27 cellular contexts compared by ENCODE assay signal in genomic region chr13:94972262-94972661, GRCh38.
DNase-seq lines count a peak whose midpoint lies in the region; ATAC-seq, FAIRE-seq and TF ChIP-seq lines count a peak whose summit lies in the region.
"Had no signal": no experiment of that assay in that cellular context is flagged by ENCODE, and none has a peak within 500 bp of the region (broad histone marks: within the 10 kb centered on the region; RNA-seq: fewer than 3 reads in every experiment).

No MANE protein-coding gene starts in this region.

- H3K9me3 Mint-ChIP-seq in GM23338, result peaks cover 5% of the 10 kb centered on the region; the same call in 2 of the 3 replicates

- peak; percentile 42 for FAIRE-seq in GM19239 (lab: Jason Lieb, UNC)
- no peak for FAIRE-seq in K562 (lab: Jason Lieb, UNC)
- FAIRE-seq: A204.1, GM12878, GM12892, GM18507 had no signal

- CTCF ChIA-PET in K562 (lab: Yijun Ruan, JAX; ENCODE audit: low intra/inter-chr PET ratio), result no interaction called here

- H3K9ac ChIP-seq in K562 (ENCODE audit: insufficient read depth in 1 of 2, low read depth in 2 of 2, low read length in 2 of 2), result no peak overlapping the region
- H3K9ac ChIP-seq: BLaER1 had no signal

- peaks cover 45% of the 10 kb centered on the region for H3K4me1 ChIP-seq in GM23338 (ENCODE audit: insufficient read depth)
- peaks cover 0 to 13% of the 10 kb centered on the region in 2 experiments; a peak in 2 of 5 replicates for H3K4me1 ChIP-seq in K562 (replicated peaks in 1 of 2; ENCODE audit: control insufficient read depth in 2 of 2, insufficient read depth in 2 of 2, low read length in 2 of 2)
- H3K4me1 ChIP-seq: BE2C, BLaER1 had no signal

- H2AFZ ChIP-seq in GM23338, result no peak overlapping the region
- H2AFZ ChIP-seq in K562 (ENCODE audit: low read depth, low read length), result no peak overlapping the region

- H3K4me1 Mint-ChIP-seq in GM23338, result peaks cover 30% of the 10 kb centered on the region

- H4K20me1 ChIP-seq in GM23338 (replicated peaks; ENCODE audit: insufficient read depth) (no peaks in the 10 kb centered on the region), K562 (replicated peaks; ENCODE audit: control insufficient read depth, insufficient read depth, low read length) (no peaks in the 10 kb centered on the region)
- H4K20me1 ChIP-seq: BLaER1 had no signal

- H3K9me3 ChIP-seq in K562 (replicated peaks; ENCODE audit: control insufficient read depth, insufficient read depth, low read depth, low read length), result no peaks in the 10 kb centered on the region
- H3K9me3 ChIP-seq: BE2C had no signal

- H3K27me3 ChIP-seq in GM23338 (ENCODE audit: insufficient read depth), result peaks cover 11% of the 10 kb centered on the region
- H3K27me3 ChIP-seq in K562 (ENCODE audit: control insufficient read depth in 2 of 2, insufficient read depth in 2 of 2, low read length in 2 of 2), result peaks cover 0 to 13% of the 10 kb centered on the region in 2 experiments; a peak in 3 of 5 replicates
- peaks cover 10% of the 10 kb centered on the region for H3K27me3 ChIP-seq in brain microvascular endothelial cell (replicated peaks)

- no peak overlapping the region for H3K4me3 ChIP-seq in GM23338
- no peak overlapping the region for H3K4me3 ChIP-seq in K562
- no peak overlapping the region for H3K4me3 ChIP-seq in brain microvascular endothelial cell (ENCODE audit: low read depth, low read length)
- H3K4me3 ChIP-seq: BLaER1, GM12878 had no signal

- POLR2A ChIA-PET in K562 (lab: Yijun Ruan, JAX), result interaction anchor here (0.9 kb wide), 1 partner anchor 12 kb away, joined by 3 read pairs; no protein-coding TSS in a partner anchor

- in situ Hi-C loops in K562 (cut with MboI) (no loop called here), brain microvascular endothelial cell (cut with HindIII; ENCODE audit: low pct_ligation_motif_present, low sequenced_read_pairs) (no loop called here)

- H3F3A ChIP-seq in GM23338 (replicated peaks; ENCODE audit: low read depth), result peaks cover 6% of the 10 kb centered on the region; the same call in 1 of the 2 replicates

- no peak overlapping the region for H3K4me3 Mint-ChIP-seq in GM23338
- H3K4me3 Mint-ChIP-seq: CD4-positive, alpha-beta memory T cell; CD4-positive, CD25-positive, alpha-beta regulatory T cell; CD8-positive, alpha-beta memory T cell had no signal

- TF ChIP-seq POLR2A in K562 (conservative IDR thresholded peaks at IDR 0.05), result no peak

- 0% methylated on average over 4 of the region's 4 CpGs for WGBS in K562 (ENCODE audit: insufficient coverage, low coverage, missing lambda C conversion rate)

- ATAC-seq in GM23338, result no peak
- ATAC-seq in K562, result no peak
- no peak for ATAC-seq in HG03342 (IDR thresholded peaks at IDR 0.05; ENCODE audit: unreplicated experiment)
- ATAC-seq: GM12878 had no signal

- peaks cover 8% of the 10 kb centered on the region for H3K27me3 Mint-ChIP-seq in GM23338 (ENCODE audit: insufficient read depth, low read depth, poor library complexity)

- TF ChIP-seq RAD21 in K562 (CRISPR knock-in tag; conservative IDR thresholded peaks at IDR 0.05 in 1 of 2, IDR thresholded peaks at IDR 0.05 in 1 of 2), result no peak

- peaks cover 4% of the 10 kb centered on the region; the same call in 1 of the 3 replicates for H3K36me3 Mint-ChIP-seq in GM23338 (ENCODE audit: low read depth)
- H3K36me3 Mint-ChIP-seq: CD4-positive, alpha-beta memory T cell; CD4-positive, CD25-positive, alpha-beta regulatory T cell; CD8-positive, alpha-beta memory T cell had no signal

- no peaks in the 10 kb centered on the region for H3K36me3 ChIP-seq in GM23338 (ENCODE audit: insufficient read depth)
- H3K36me3 ChIP-seq in K562 (ENCODE audit: control insufficient read depth, insufficient read depth, low read length), result no peaks in the 10 kb centered on the region
- H3K36me3 ChIP-seq in brain microvascular endothelial cell (replicated peaks), result no peaks in the 10 kb centered on the region
- H3K36me3 ChIP-seq: BE2C, BLaER1 had no signal

- no peak for TF ChIP-seq CTCF in GM23338 (conservative IDR thresholded peaks at IDR 0.05; ENCODE audit: low read depth in 2 of 2)
- no peak for TF ChIP-seq CTCF in K562 (IDR thresholded peaks at IDR 0.05 in 2 of 3, conservative IDR thresholded peaks at IDR 0.05 in 1 of 3; ENCODE audit: insufficient read depth in 2 of 3, low read depth in 1 of 3, low read length in 3 of 3)
- no peak for TF ChIP-seq CTCF in brain microvascular endothelial cell (IDR thresholded peaks at IDR 0.05; ENCODE audit: low read depth, low read length, missing control alignments)

- DNase-seq in GM19239 (ENCODE audit: insufficient read length, low spot score) (no peak), GM23338 (ENCODE audit: low spot score) (no peak), K562 (ENCODE audit: extremely low read depth in 1 of 4, low spot score in 3 of 4) (no peak), NCI-H1105 treated with DMSO at 0.1 percent for 48 hours (lab: John Stamatoyannopoulos, UW) (no peak), brain microvascular endothelial cell (no peak)
- DNase-seq: 8988T; ACHN; BE2C; C1 segment of cervical spinal cord; CD4-positive, alpha-beta memory T cell; CD4-positive, CD25-positive, alpha-beta regulatory T cell; CD8-positive, alpha-beta memory T cell; COR-L47; DMS 273 treated with DMSO at 0.1 percent for 48 hours; DMS153; DMS53; DMS79; DND-41; EL; GDM1 had no signal

- TF ChIP-seq EP300 in K562 (IDR thresholded peaks at IDR 0.05; ENCODE audit: low read length), result no peak

- no peak overlapping the region for H3K27ac Mint-ChIP-seq in GM23338
- H3K27ac Mint-ChIP-seq: CD14-positive monocyte; CD4-positive, alpha-beta memory T cell; CD4-positive, CD25-positive, alpha-beta regulatory T cell; CD8-positive, alpha-beta memory T cell had no signal

- H3K27ac ChIP-seq in GM23338 (ENCODE audit: low read depth) (no peak overlapping the region), K562 (ENCODE audit: extremely low read depth, low read depth, low read length) (no peak overlapping the region), brain microvascular endothelial cell (no peak overlapping the region)
- H3K27ac ChIP-seq: BLaER1 had no signal

- no peaks in the 10 kb centered on the region for H3K9me1 ChIP-seq in K562 (ENCODE audit: control insufficient read depth, insufficient read depth, low read length)

- intact Hi-C loops in K562 (cut with micrococcal nuclease), result no loop called here

- H3K4me2 ChIP-seq in GM23338 (no peak overlapping the region), K562 (ENCODE audit: insufficient read depth, low read length) (no peak overlapping the region)
- H3K4me2 ChIP-seq: BLaER1 had no signal

- H3K9me2 ChIP-seq in GM23338 (ENCODE audit: insufficient read depth), result no peaks in the 10 kb centered on the region

- BruUV-seq in K562 (replicated peaks; lab: Mats Ljungman, UMichigan), result no TSS peak

- H3K79me2 ChIP-seq in GM23338 (replicated peaks; ENCODE audit: insufficient read depth), result no peaks in the 10 kb centered on the region
- no peaks in the 10 kb centered on the region for H3K79me2 ChIP-seq in K562 (ENCODE audit: control insufficient read depth, insufficient read depth, low read length)

TF ChIP-seq in GM23338, 12 proteins besides CTCF, POLR2A, EP300 and RAD21 (continues in another document):
- TF ChIP-seq, protein P1, sequence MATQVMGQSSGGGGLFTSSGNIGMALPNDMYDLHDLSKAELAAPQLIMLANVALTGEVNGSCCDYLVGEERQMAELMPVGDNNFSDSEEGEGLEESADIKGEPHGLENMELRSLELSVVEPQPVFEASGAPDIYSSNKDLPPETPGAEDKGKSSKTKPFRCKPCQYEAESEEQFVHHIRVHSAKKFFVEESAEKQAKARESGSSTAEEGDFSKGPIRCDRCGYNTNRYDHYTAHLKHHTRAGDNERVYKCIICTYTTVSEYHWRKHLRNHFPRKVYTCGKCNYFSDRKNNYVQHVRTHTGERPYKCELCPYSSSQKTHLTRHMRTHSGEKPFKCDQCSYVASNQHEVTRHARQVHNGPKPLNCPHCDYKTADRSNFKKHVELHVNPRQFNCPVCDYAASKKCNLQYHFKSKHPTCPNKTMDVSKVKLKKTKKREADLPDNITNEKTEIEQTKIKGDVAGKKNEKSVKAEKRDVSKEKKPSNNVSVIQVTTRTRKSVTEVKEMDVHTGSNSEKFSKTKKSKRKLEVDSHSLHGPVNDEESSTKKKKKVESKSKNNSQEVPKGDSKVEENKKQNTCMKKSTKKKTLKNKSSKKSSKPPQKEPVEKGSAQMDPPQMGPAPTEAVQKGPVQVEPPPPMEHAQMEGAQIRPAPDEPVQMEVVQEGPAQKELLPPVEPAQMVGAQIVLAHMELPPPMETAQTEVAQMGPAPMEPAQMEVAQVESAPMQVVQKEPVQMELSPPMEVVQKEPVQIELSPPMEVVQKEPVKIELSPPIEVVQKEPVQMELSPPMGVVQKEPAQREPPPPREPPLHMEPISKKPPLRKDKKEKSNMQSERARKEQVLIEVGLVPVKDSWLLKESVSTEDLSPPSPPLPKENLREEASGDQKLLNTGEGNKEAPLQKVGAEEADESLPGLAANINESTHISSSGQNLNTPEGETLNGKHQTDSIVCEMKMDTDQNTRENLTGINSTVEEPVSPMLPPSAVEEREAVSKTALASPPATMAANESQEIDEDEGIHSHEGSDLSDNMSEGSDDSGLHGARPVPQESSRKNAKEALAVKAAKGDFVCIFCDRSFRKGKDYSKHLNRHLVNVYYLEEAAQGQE (IDR thresholded peaks at IDR 0.05; ENCODE audit: unreplicated experiment), result no peak

TF ChIP-seq in K562, 482 proteins besides CTCF, POLR2A, EP300 and RAD21:
- TF ChIP-seq ATF1 (CRISPR knock-in tag; IDR thresholded peaks at IDR 0.05) (no peak), ATF1 (tag; IDR thresholded peaks at IDR 0.05) (peak; percentile 51), TCF7 (IDR thresholded peaks at IDR 0.05; ENCODE audit: borderline replicate concordance) (no peak), ZNF133 (CRISPR knock-in tag; IDR thresholded peaks at IDR 0.05) (no peak), POU5F1 (IDR thresholded peaks at IDR 0.05; ENCODE audit: borderline replicate concordance, low read depth, low read length, partially characterized antibody) (no peak), NR3C1 (CRISPR knock-in tag; IDR thresholded peaks at IDR 0.05) (no peak), ZNF766 (CRISPR knock-in tag; conservative IDR thresholded peaks at IDR 0.05) (no peak), PTRF (tag; IDR thresholded peaks at IDR 0.05) (no peak), MECOM (CRISPR knock-in tag; IDR thresholded peaks at IDR 0.05) (no peak), ATF7 (IDR thresholded peaks at IDR 0.05) (0 out of 2 replicates have a peak, but pooled peaks have one; percentile 15), HDAC8 (tag; IDR thresholded peaks at IDR 0.05) (no peak), CEBPG (CRISPR knock-in tag; IDR thresholded peaks at IDR 0.05) (no peak), CEBPG (tag; conservative IDR thresholded peaks at IDR 0.05 in 1 of 2, IDR thresholded peaks at IDR 0.05 in 1 of 2) (no peak), TOE1 (IDR thresholded peaks at IDR 0.05; ENCODE audit: borderline replicate concordance) (no peak), TOE1 (CRISPR knock-in tag; IDR thresholded peaks at IDR 0.05; ENCODE audit: borderline replicate concordance, low read depth) (no peak)
